Comparison of ENCODE assay signal across 8 cellular contexts in genomic region chr22:17706451-17706900, GRCh38.
A peak's percentile ranks its signal among the peaks of the same experiment; 100 is the strongest.
DNase-seq lines count a peak whose midpoint lies in the region; ATAC-seq, FAIRE-seq and TF ChIP-seq lines count a peak whose summit lies in the region.

No MANE protein-coding gene starts in this region.

- peaks cover 0 to 2% of the 10 kb centered on the region in 2 experiments; a peak in 1 of 4 replicates for H3K36me3 ChIP-seq in GM12878 (ENCODE audit: control insufficient read depth in 2 of 2, insufficient read depth in 2 of 2, low read length in 1 of 2)
- H3K36me3 ChIP-seq in iPS DF 6.9 (ENCODE audit: control insufficient read depth, insufficient read depth, low read length): no peaks in the 10 kb centered on the region

- intact Hi-C loops in GM12878 (cut with micrococcal nuclease; ENCODE audit: unreplicated experiment): loop anchor here (10.0 kb wide), 1 partner anchor 72 kb away; the partner anchor contains the start of gene BCL2L13

- H3K27me3 ChIP-seq in GM12878 (replicated peaks in 1 of 2; ENCODE audit: control insufficient read depth in 2 of 2, insufficient read depth in 2 of 2, low read length in 1 of 2): no peaks in the 10 kb centered on the region
- H3K27me3 ChIP-seq in iPS DF 6.9 (ENCODE audit: control insufficient read depth, insufficient read depth, low read length): no peaks in the 10 kb centered on the region

- peak; percentile 96 for FAIRE-seq in GM12878 (lab: Jason Lieb, UNC)

- peaks cover 11% of the 10 kb centered on the region for H3K4me1 ChIP-seq in GM12878 (ENCODE audit: control insufficient read depth, insufficient read depth, low read length)
- H3K4me1 ChIP-seq in iPS DF 6.9 (ENCODE audit: control insufficient read depth, insufficient read depth, low read length): no peaks in the 10 kb centered on the region; the same call in 1 of the 2 replicates

- DNase-seq in ACHN: peak; percentile 93
- DNase-seq in SIG-M5 (lab: John Stamatoyannopoulos, UW): peak; percentile 56
- DNase-seq in GM12878 (ENCODE audit: low read depth, low spot score): peak; percentile 89
- DNase-seq in iPS DF 6.9 (ENCODE audit: low read depth, low spot score): peak; percentile 13
- no peak for DNase-seq in KG1 (lab: John Stamatoyannopoulos, UW)

- RAD21 ChIA-PET in GM12878 (lab: Charles Lee; ENCODE audit: unreplicated experiment): interaction anchor here (1.0 to 2.2 kb wide), 4 partner anchors 73 to 373 kb away, joined by 3 to 9 read pairs (median 5); no protein-coding TSS in a partner anchor

- H3K27ac ChIP-seq in GM12878 (ENCODE audit: control insufficient read depth, insufficient read depth) (peak overlapping the region; percentile 85), iPS DF 6.9 (ENCODE audit: low read length) (no peak overlapping the region), skin epidermis (peak overlapping the region in 19 of 21 experiments; percentile 27 to 81 (median 69))

- peaks cover 5% of the 10 kb centered on the region for H3K79me2 ChIP-seq in GM12878 (ENCODE audit: control insufficient read depth, insufficient read depth, low read length)

- peak overlapping the region; percentile 67 for H3K4me2 ChIP-seq in GM12878 (ENCODE audit: control insufficient read depth, insufficient read depth)

- peak overlapping the region; percentile 41 for H3K9ac ChIP-seq in GM12878 (ENCODE audit: control insufficient read depth, insufficient read depth, low read length)

- POLR2A ChIA-PET in GM12878 (lab: Charles Lee): interaction anchor here (0.6 to 0.7 kb wide), 2 partner anchors 332 to 437 kb away, joined by 4 to 10 read pairs; no protein-coding TSS in a partner anchor

- H4K20me1 ChIP-seq in GM12878 (ENCODE audit: control insufficient read depth, insufficient read depth): no peaks in the 10 kb centered on the region

- H3K4me3 ChIP-seq in GM12878 (no peak overlapping the region), iPS DF 6.9 (ENCODE audit: low read length) (no peak overlapping the region), skin epidermis (peak overlapping the region in 5 of 7 experiments; percentile 0 to 28 (median 13))

- BruUV-seq in GM12878 (replicated peaks; lab: Mats Ljungman, UMichigan): no TSS peak

- no peak for TF ChIP-seq CTCF in GM12878 (IDR thresholded peaks at IDR 0.05 in 2 of 3, conservative IDR thresholded peaks at IDR 0.05 in 1 of 3; ENCODE audit: control insufficient read depth in 2 of 3, extremely low read depth in 1 of 3, insufficient read depth in 1 of 3, low read depth in 3 of 3, low read length in 3 of 3)

- CTCF ChIA-PET in GM12878 (lab: Yijun Ruan, JAX): interaction anchor here (0.8 to 2.5 kb wide), 4 partner anchors 18 to 148 kb away, joined by 3 to 13 read pairs (median 6); no protein-coding TSS in a partner anchor

- in situ Hi-C loops in ACHN (cut with HindIII; ENCODE audit: low pct_ligation_motif_present, low pct_unique_long_range_greater_than_20kb, low sequenced_read_pairs): no loop called here
- in situ Hi-C loops in GM12878 (cut with MboI): no loop called here

- peak; percentile 56 to 66; a peak in 2 of 4 replicates for TF ChIP-seq EP300 in GM12878 (IDR thresholded peaks at IDR 0.05; ENCODE audit: borderline replicate concordance in 1 of 2, control insufficient read depth in 1 of 2, low read depth in 2 of 2, low read length in 2 of 2)

- ATAC-seq in GM18870 (IDR thresholded peaks at IDR 0.05; ENCODE audit: unreplicated experiment) (peak; percentile 93), HG03342 (IDR thresholded peaks at IDR 0.05; ENCODE audit: unreplicated experiment) (peak; percentile 60), GM12878 (peak; percentile 95)

- SMC1A ChIA-PET in GM12878 (lab: Charles Lee; ENCODE audit: uncharacterized antibody, unreplicated experiment): interaction anchor here (0.8 to 2.2 kb wide), 8 partner anchors 10 to 81 kb away, joined by 3 to 5 read pairs (median 3); no protein-coding TSS in a partner anchor

- TF ChIP-seq RAD21 in GM12878 (IDR thresholded peaks at IDR 0.05; ENCODE audit: insufficient read depth, low read depth, low read length): no peak

- peak overlapping the region; percentile 38; the same call in 1 of the 2 replicates for H2AFZ ChIP-seq in GM12878 (ENCODE audit: control insufficient read depth, low read depth, low read length)

- no peak for TF ChIP-seq POLR2A in GM12878 (IDR thresholded peaks at IDR 0.05; ENCODE audit: low read depth, low read length)

- 45% methylated on average over 5 of the region's 5 CpGs for WGBS in GM12878 (ENCODE audit: insufficient coverage, insufficient replicate concordance, low lambda C conversion rate, missing lambda C conversion rate)
- no CpG with 5 or more reads among the region's 5 CpGs for WGBS in iPS DF 6.9 (ENCODE audit: insufficient coverage, insufficient read length)

- H3K9me3 ChIP-seq in GM12878 (replicated peaks; ENCODE audit: control insufficient read depth, insufficient read depth, low read length): no peaks in the 10 kb centered on the region; the same call in 2 of the 3 replicates
- H3K9me3 ChIP-seq in iPS DF 6.9 (ENCODE audit: control insufficient read depth, insufficient read depth, low read length): no peaks in the 10 kb centered on the region

TF ChIP-seq in GM12878, 131 proteins besides CTCF, POLR2A, EP300 and RAD21 (continues in another document):
- TF ChIP-seq NBN (IDR thresholded peaks at IDR 0.05) (peak; percentile 78), SKIL (IDR thresholded peaks at IDR 0.05; ENCODE audit: low read depth, poor library complexity, severe bottlenecking) (peak; percentile 89), BHLHE40 (IDR thresholded peaks at IDR 0.05; ENCODE audit: borderline replicate concordance in 1 of 2, low read depth in 2 of 2, low read length in 1 of 2) (peak; percentile 62 to 74; a peak in 2 of 4 replicates), NR2F1 (conservative IDR thresholded peaks at IDR 0.05) (peak; percentile 36; the same call in 1 of the 2 replicates), BCL11A (IDR thresholded peaks at IDR 0.05; ENCODE audit: low read depth, low read length) (no peak; the same call in 1 of the 2 replicates), ETV6 (conservative IDR thresholded peaks at IDR 0.05 in 1 of 2, IDR thresholded peaks at IDR 0.05 in 1 of 2; ENCODE audit: borderline replicate concordance in 1 of 2, low read depth in 1 of 2) (0 out of 4 replicates have a peak, but pooled peaks of 1 of the 2 experiments have one; percentile 25), MEF2A (IDR thresholded peaks at IDR 0.05; ENCODE audit: insufficient read depth, low read depth, low read length) (no peak), RELB (IDR thresholded peaks at IDR 0.05; ENCODE audit: low read depth) (peak; percentile 91; the same call in 1 of the 2 replicates), MLLT1 (IDR thresholded peaks at IDR 0.05) (no peak; the same call in 1 of the 2 replicates), SPI1 (IDR thresholded peaks at IDR 0.05; ENCODE audit: borderline replicate concordance, insufficient read depth, low read depth, low read length) (peak; percentile 54; the same call in 1 of the 2 replicates), IRF4 (IDR thresholded peaks at IDR 0.05; ENCODE audit: low read depth, low read length) (peak; percentile 62; the same call in 1 of the 2 replicates), MXI1 (IDR thresholded peaks at IDR 0.05; ENCODE audit: low read depth, low read length) (peak; percentile 39; the same call in 1 of the 2 replicates)

Comparison
In these comparisons a context has a peak if more than half of its experiments do, and no peak if none do; other contexts are left out.
1. H3K4me3 ChIP-seq: peak in skin epidermis (5 of 7); none in GM12878 (single experiment) and iPS DF 6.9 (single experiment).
2. Peak in every context shown above with its lines, with median percentiles within 50 percentile points of each other: ATAC-seq.